Comparison of ENCODE assay signal across 8 cellular contexts in genomic region chr3:43691120-43692002, GRCh38. TPM values are rescaled to one million over a fixed set of nuclear protein-coding genes. Genes with fewer than 3 reads are reported as not detected.
DNase-seq lines count a peak whose midpoint lies in the region; ATAC-seq and TF ChIP-seq lines count a peak whose summit lies in the region.

No MANE protein-coding gene starts in this region.

- peaks cover 8% of the 10 kb centered on the region for H3K36me3 Mint-ChIP-seq in CD4-positive, alpha-beta T cell (ENCODE audit: low read depth)

- peak; percentile 8 for ATAC-seq in CD4-positive, alpha-beta T cell (ENCODE audit: poor library complexity)
- peak; percentile 40 for ATAC-seq in GM19452 (IDR thresholded peaks at IDR 0.05; ENCODE audit: unreplicated experiment)
- peak; percentile 33 for ATAC-seq in HG03571 (IDR thresholded peaks at IDR 0.05; ENCODE audit: unreplicated experiment)

- H3K4me1 Mint-ChIP-seq in CD4-positive, alpha-beta T cell (ENCODE audit: low read depth), result peaks cover 33% of the 10 kb centered on the region

- H3K9me3 ChIP-seq in CD4-positive, alpha-beta T cell (ENCODE audit: control insufficient read depth, low read length), result no peaks in the 10 kb centered on the region

- CTCF ChIA-PET in CD4-positive, alpha-beta T cell (lab: Charles Lee), result no interaction called here

- H3K9me3 Mint-ChIP-seq in CD4-positive, alpha-beta T cell, result no peaks in the 10 kb centered on the region

- H3K27me3 Mint-ChIP-seq in CD4-positive, alpha-beta T cell, result no peaks in the 10 kb centered on the region

- POLR2A ChIA-PET in CD4-positive, alpha-beta T cell (lab: Charles Lee), result interaction anchor here (0.6 to 1.8 kb wide), 2 partner anchors 69 kb away, joined by 3 to 12 read pairs; partner anchors contain the start of gene ANO10

- peak overlapping the region; percentile 84 for H3K4me3 Mint-ChIP-seq in CD4-positive, alpha-beta T cell

- intact Hi-C loops in CD4-positive, alpha-beta T cell (cut with DNase I, micrococcal nuclease), result loop anchor here (2.0 to 10.0 kb wide), 5 partner anchors 65 to 816 kb away; partner anchors contain the start of genes ANO10 (in 1 of the 2), POMGNT2 (in 1 of the 2) and TCAIM (in 1 of the 2)

- TF ChIP-seq CTCF in CD4-positive, alpha-beta T cell (IDR thresholded peaks at IDR 0.05), result no peak

- peak overlapping the region; percentile 93 for H3K27ac Mint-ChIP-seq in CD4-positive, alpha-beta T cell

- H3K27me3 ChIP-seq in CD4-positive, alpha-beta T cell (ENCODE audit: control insufficient read depth, insufficient read depth, low read length), result no peaks in the 10 kb centered on the region

- peak; percentile 1 to 49 (median 18) for DNase-seq in CD4-positive, alpha-beta T cell
- DNase-seq in SK-N-DZ (ENCODE audit: low spot score), result peak; percentile 61
- peak; percentile 32 for DNase-seq in amniotic epithelial cell (ENCODE audit: low read depth)
- DNase-seq in hepatic stellate cell (ENCODE audit: low spot score), result peak; percentile 41
- peak; percentile 27 for DNase-seq in putamen (ENCODE audit: low spot score)
- no peak for DNase-seq in NCI-H1694 treated with DMSO at 0.1 percent for 48 hours (lab: John Stamatoyannopoulos, UW)

- peak overlapping the region; percentile 67 for H3K27ac ChIP-seq in CD4-positive, alpha-beta T cell (ENCODE audit: low read depth, low read length)

RNA-seq across cellular contexts. Expression of gene ABHD5, which starts 0.6 kb away (rescaled TPM):
- total RNA-seq in CD4-positive, alpha-beta T cell, result 1 to 10 TPM; 6.4 to 9.3 TPM
- 8.7 and 10.4 TPM in 2 replicates for polyA plus RNA-seq in SK-N-DZ (2014; cell fraction: cytosol; rRNA removed)
- 2.7 and 2.9 TPM in 2 replicates for polyA plus RNA-seq in SK-N-DZ (2014; cell fraction: nucleus; rRNA removed)
